Comparison of ENCODE assay signal across 18 cellular contexts in genomic region chr5:100188778-100189177, GRCh38.
A peak's percentile ranks its signal among the peaks of the same experiment; 100 is the strongest.
DNase-seq lines count a peak whose midpoint lies in the region; ATAC-seq and TF ChIP-seq lines count a peak whose summit lies in the region.
"Had no signal": no experiment of that assay in that cellular context is flagged by ENCODE, and none has a peak within 500 bp of the region (broad histone marks: within the 10 kb centered on the region; RNA-seq: fewer than 3 reads in every experiment).

No MANE protein-coding gene starts in this region.

- H3K27me3 ChIP-seq in neural progenitor cell (no peaks in the 10 kb centered on the region), colonic mucosa (no peaks in the 10 kb centered on the region)

- H3K9me3 Mint-ChIP-seq in neural progenitor cell, result peaks cover 16% of the 10 kb centered on the region

- H3K9ac ChIP-seq in neural progenitor cell (no peak overlapping the region), colonic mucosa (ENCODE audit: low read depth in 2 of 2, low read length in 2 of 2) (no peak overlapping the region)

- H2AFZ ChIP-seq in neural progenitor cell (replicated peaks), result no peak overlapping the region

- H3K79me2 ChIP-seq in neural progenitor cell (ENCODE audit: low read depth), result no peaks in the 10 kb centered on the region

- no peak for TF ChIP-seq CTCF in neural progenitor cell (IDR thresholded peaks at IDR 0.05)
- TF ChIP-seq CTCF in colonic mucosa (IDR thresholded peaks at IDR 0.05), result no peak

- H3K4me3 ChIP-seq in neural progenitor cell, result no peak overlapping the region
- H3K4me3 ChIP-seq in colonic mucosa, result no peak overlapping the region
- H3K4me3 ChIP-seq: HAP-1 had no signal

- H3K36me3 ChIP-seq in neural progenitor cell, result no peaks in the 10 kb centered on the region
- H3K36me3 ChIP-seq in colonic mucosa, result no peaks in the 10 kb centered on the region
- H3K36me3 ChIP-seq: HAP-1 had no signal

- H3K4me3 Mint-ChIP-seq in neural progenitor cell, result no peak overlapping the region
- H3K4me3 Mint-ChIP-seq: CD4-positive, alpha-beta memory T cell; HFFc6 had no signal

- no peaks in the 10 kb centered on the region for H3K27me3 Mint-ChIP-seq in neural progenitor cell (ENCODE audit: insufficient read depth, low read depth)
- H3K27me3 Mint-ChIP-seq: CD4-positive, alpha-beta memory T cell had no signal

- H4K20me1 ChIP-seq in neural progenitor cell (ENCODE audit: low read depth), result no peaks in the 10 kb centered on the region

- no peak overlapping the region for H3K27ac Mint-ChIP-seq in neural progenitor cell
- H3K27ac Mint-ChIP-seq: CD4-positive, alpha-beta memory T cell; HFFc6 had no signal

- ATAC-seq in HG03460 (IDR thresholded peaks at IDR 0.05; ENCODE audit: unreplicated experiment), result no peak

- H3K9me3 ChIP-seq in neural progenitor cell (ENCODE audit: low read depth) (no peaks in the 10 kb centered on the region), colonic mucosa (no peaks in the 10 kb centered on the region)
- H3K9me3 ChIP-seq: HAP-1 had no signal

- intact Hi-C loops in colonic mucosa (cut with DNase I), result no loop called here

- H3K27ac ChIP-seq in neural progenitor cell (peak overlapping the region; percentile 7), colonic mucosa (no peak overlapping the region)
- H3K27ac ChIP-seq: 22Rv1 had no signal

- peak; percentile 23 for DNase-seq in NCI-H82 treated with DMSO at 0.1 percent for 48 hours (lab: John Stamatoyannopoulos, UW; ENCODE audit: unreplicated experiment)
- DNase-seq in NCI-H82 (lab: John Stamatoyannopoulos, UW), result no peak
- DNase-seq in NCI-H2227 (lab: John Stamatoyannopoulos, UW; ENCODE audit: unreplicated experiment), result peak; percentile 38
- DNase-seq in neural progenitor cell (ENCODE audit: low spot score), result peak; percentile 31
- DNase-seq in AG08396 (ENCODE audit: low spot score), result no peak
- DNase-seq in colonic mucosa, result no peak
- DNase-seq: ACHN; C1 segment of cervical spinal cord; Calu3; CD4-positive, alpha-beta memory T cell; COR-L47; DMS153; DND-41; GOT3; HFFc6 had no signal

- no peaks in the 10 kb centered on the region for H3K36me3 Mint-ChIP-seq in neural progenitor cell
- H3K36me3 Mint-ChIP-seq: CD4-positive, alpha-beta memory T cell had no signal

- peaks cover 9% of the 10 kb centered on the region for H3F3A ChIP-seq in neural progenitor cell (ENCODE audit: low read depth)

- H3K4me2 ChIP-seq in neural progenitor cell, result peak overlapping the region; percentile 57

- peaks cover 40% of the 10 kb centered on the region for H3K4me1 Mint-ChIP-seq in neural progenitor cell
- H3K4me1 Mint-ChIP-seq: CD4-positive, alpha-beta memory T cell had no signal

- H3K4me1 ChIP-seq in neural progenitor cell (peaks cover 37% of the 10 kb centered on the region), colonic mucosa (no peaks in the 10 kb centered on the region)

Comparison
In these comparisons a context has a peak if more than half of its experiments do, and no peak if none do; other contexts are left out.
1. DNase-seq: peak in NCI-H82 treated with DMSO at 0.1 percent for 48 hours (single experiment), NCI-H2227 (single experiment) and neural progenitor cell (single experiment); none in NCI-H82 (single experiment), AG08396 (single experiment) and colonic mucosa (single experiment).